25 cellular contexts compared by ENCODE assay signal in genomic region chr20:10228330-10228729, GRCh38. TPM values are rescaled to one million over a fixed set of nuclear protein-coding genes. Genes with fewer than 3 reads are reported as not detected.
DNase-seq lines count a peak whose midpoint lies in the region; ATAC-seq and TF ChIP-seq lines count a peak whose summit lies in the region.
"Had no signal": no experiment of that assay in that cellular context is flagged by ENCODE, and none has a peak within 500 bp of the region (broad histone marks: within the 10 kb centered on the region; RNA-seq: fewer than 3 reads in every experiment).

No MANE protein-coding gene starts in this region.

- no peak overlapping the region for H3K27ac Mint-ChIP-seq in stimulated activated naive B cell treated with anti-CD40 and anti-IgM and Interleukin-4, amounts not matched to agents 10 μg/mL and 1 μg/mL and 100 μg/mL, for 72 hours
- H3K27ac Mint-ChIP-seq: activated naive CD8-positive, alpha-beta T cell; CD8-positive, alpha-beta T cell; mesothelial cell of epicardium; naive thymus-derived CD8-positive, alpha-beta T cell; T-helper 17 cell had no signal

- peaks cover 11 to 21% of the 10 kb centered on the region in 2 donors for H3K27me3 Mint-ChIP-seq in stimulated activated naive B cell treated with anti-CD40 and anti-IgM and Interleukin-4, amounts not matched to agents 10 μg/mL and 1 μg/mL and 100 μg/mL, for 72 hours

- TF ChIP-seq CTCF in foreskin keratinocyte (conservative IDR thresholded peaks at IDR 0.05): no peak

- no peak overlapping the region for H3K27ac ChIP-seq in foreskin keratinocyte
- H3K27ac ChIP-seq: 22Rv1, ascending aorta, heart left ventricle, upper lobe of left lung had no signal

- DNase-seq in NCI-H1092 treated with DMSO at 0.1 percent for 48 hours (lab: John Stamatoyannopoulos, UW) (peak; percentile 18), NCI-H1092 (lab: John Stamatoyannopoulos, UW) (no peak), NCI-H187 treated with DMSO at 0.1 percent for 48 hours (lab: John Stamatoyannopoulos, UW) (peak; percentile 88), NCI-H69 (lab: John Stamatoyannopoulos, UW) (peak; percentile 59), foreskin keratinocyte (peak; percentile 17 to 53), mesenteric fat pad (ENCODE audit: low spot score) (no peak)
- no peak for DNase-seq in stimulated activated naive B cell treated with anti-CD40 and anti-IgM and Interleukin-4, amounts not matched to agents 10 μg/mL and 1 μg/mL and 100 μg/mL, for 72 hours
- DNase-seq: activated CD4-positive, alpha-beta T cell treated with anti-CD3 and anti-CD28 coated beads, Interleukin-2, amount 50 U/mL, for 1 hour; CD8-positive, alpha-beta T cell; heart left ventricle; naive thymus-derived CD8-positive, alpha-beta T cell; NCI-H1436; NCI-H526 treated with DMSO at 0.1 percent for 48 hours; PC-3; retina; stimulated activated CD4-positive, alpha-beta T cell treated with anti-CD3 and anti-CD28 coated beads, Interleukin-12 subunit alpha, Interleukin-12 subunit beta, amount 100 ng/mL, for 4 hours; T-helper 17 cell; upper lobe of left lung had no signal

- peaks cover 33% of the 10 kb centered on the region for H3K27me3 ChIP-seq in foreskin keratinocyte
- H3K27me3 ChIP-seq: ascending aorta, upper lobe of left lung had no signal

- H3K4me1 ChIP-seq in foreskin keratinocyte: no peaks in the 10 kb centered on the region
- H3K4me1 ChIP-seq: ascending aorta, heart left ventricle, upper lobe of left lung had no signal

- H3K36me3 Mint-ChIP-seq in stimulated activated naive B cell treated with anti-CD40 and anti-IgM and Interleukin-4, amounts not matched to agents 10 μg/mL and 1 μg/mL and 100 μg/mL, for 72 hours: no peaks in the 10 kb centered on the region
- H3K36me3 Mint-ChIP-seq: activated naive CD8-positive, alpha-beta T cell; CD8-positive, alpha-beta T cell; mesothelial cell of epicardium had no signal

- no peak overlapping the region for H3K4me3 Mint-ChIP-seq in stimulated activated naive B cell treated with anti-CD40 and anti-IgM and Interleukin-4, amounts not matched to agents 10 μg/mL and 1 μg/mL and 100 μg/mL, for 72 hours
- H3K4me3 Mint-ChIP-seq: activated naive CD8-positive, alpha-beta T cell; CD8-positive, alpha-beta T cell; central memory CD8-positive, alpha-beta T cell; mesothelial cell of epicardium; naive thymus-derived CD8-positive, alpha-beta T cell; T-helper 17 cell had no signal

- H3K9me3 Mint-ChIP-seq in stimulated activated naive B cell treated with anti-CD40 and anti-IgM and Interleukin-4, amounts not matched to agents 10 μg/mL and 1 μg/mL and 100 μg/mL, for 72 hours: peaks cover 0 to 3% of the 10 kb centered on the region in 2 donors
- H3K9me3 Mint-ChIP-seq: mesothelial cell of epicardium had no signal

- no peaks in the 10 kb centered on the region for H3K4me1 Mint-ChIP-seq in stimulated activated naive B cell treated with anti-CD40 and anti-IgM and Interleukin-4, amounts not matched to agents 10 μg/mL and 1 μg/mL and 100 μg/mL, for 72 hours
- H3K4me1 Mint-ChIP-seq: central memory CD8-positive, alpha-beta T cell; mesothelial cell of epicardium; naive thymus-derived CD8-positive, alpha-beta T cell; T-helper 17 cell had no signal

- ATAC-seq in foreskin keratinocyte (no peak), GM19467 (IDR thresholded peaks at IDR 0.05; ENCODE audit: unreplicated experiment) (no peak)
- no peak for ATAC-seq in stimulated activated naive B cell treated with anti-CD40 and anti-IgM and Interleukin-4, amounts not matched to agents 10 μg/mL and 1 μg/mL and 100 μg/mL, for 72 hours (replicated peaks)
- ATAC-seq: CD8-positive, alpha-beta T cell; heart left ventricle; naive thymus-derived CD8-positive, alpha-beta T cell; PC-3; T-helper 17 cell had no signal

RNA-seq across cellular contexts. Expression of gene SNAP25, which starts 9.7 kb away (rescaled TPM):
- total RNA-seq in foreskin keratinocyte (not detected in 2 replicates), mesenteric fat pad (0.29 TPM)
- not detected in 2 replicates for polyA plus RNA-seq in foreskin keratinocyte
- total RNA-seq: CD8-positive, alpha-beta T cell; dermis microvascular lymphatic vessel endothelial cell; naive thymus-derived CD8-positive, alpha-beta T cell; PC-3; T-helper 17 cell had no signal

Comparison
In these comparisons a context has a peak if more than half of its experiments do, and no peak if none do; other contexts are left out.
1. DNase-seq: peak in NCI-H1092 treated with DMSO at 0.1 percent for 48 hours (single experiment), NCI-H187 treated with DMSO at 0.1 percent for 48 hours (single experiment), NCI-H69 (single experiment) and foreskin keratinocyte (2 of 2); none in NCI-H1092 (single experiment), stimulated activated naive B cell treated with anti-CD40 and anti-IgM and Interleukin-4, amounts not matched to agents 10 μg/mL and 1 μg/mL and 100 μg/mL, for 72 hours (single experiment) and mesenteric fat pad (single experiment).